In the genomic region with DNA sequence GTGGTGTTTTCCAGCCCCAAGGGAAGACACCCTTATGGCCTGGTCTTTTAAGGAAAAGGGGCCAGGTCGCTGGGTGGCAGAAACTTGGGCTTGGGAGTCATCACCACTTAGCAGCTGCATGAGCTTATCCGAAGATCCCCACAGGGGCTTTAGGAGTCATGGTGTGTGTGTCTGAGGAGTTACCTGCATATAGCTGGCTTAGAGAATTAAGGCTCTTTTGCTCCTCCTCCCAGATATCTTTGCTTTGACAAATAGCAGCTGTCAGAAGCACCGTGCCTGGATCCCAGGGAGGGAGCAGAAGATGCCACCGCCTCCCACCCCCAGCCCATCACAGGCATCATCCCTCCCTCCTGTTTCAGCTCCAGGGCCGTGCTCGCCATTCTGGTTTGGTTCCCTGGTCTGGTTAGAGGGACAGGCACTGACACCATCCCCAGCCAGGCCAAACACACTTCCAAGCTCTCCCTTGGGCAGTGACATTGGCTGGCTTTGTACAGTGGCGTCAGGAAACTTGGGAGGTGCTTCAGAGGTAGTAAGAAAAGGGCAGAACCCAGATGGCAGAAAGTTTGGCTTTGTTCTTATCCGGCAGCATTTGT, we compare ENCODE assay signal across 13 cellular contexts. TPM values are rescaled to one million over a fixed set of nuclear protein-coding genes. Genes with fewer than 3 reads are reported as not detected.
DNase-seq lines count a peak whose midpoint lies in the region; ATAC-seq and TF ChIP-seq lines count a peak whose summit lies in the region.
"Had no signal": no experiment of that assay in that cellular context is flagged by ENCODE, and none has a peak within 500 bp of the region (broad histone marks: within the 10 kb centered on the region; RNA-seq: fewer than 3 reads in every experiment).

No MANE protein-coding gene starts in this region.

- no peaks in the 10 kb centered on the region for H3K36me3 Mint-ChIP-seq in activated CD8-positive, alpha-beta T cell treated with anti-CD3 and anti-CD28 coated beads, Interleukin-2, amount 10 ng/mL, durations not matched to agents 7 days and 5 days (ENCODE audit: low read depth)

- H3K9me3 ChIP-seq in breast epithelium (no peaks in the 10 kb centered on the region), mammary epithelial cell (replicated peaks; ENCODE audit: insufficient read depth, low read length) (no peaks in the 10 kb centered on the region), left lung (no peaks in the 10 kb centered on the region), upper lobe of left lung (no peaks in the 10 kb centered on the region)
- H3K9me3 ChIP-seq: tibial artery had no signal

- no peak for TF ChIP-seq EP300 in upper lobe of left lung (IDR thresholded peaks at IDR 0.05)

- H3K4me3 Mint-ChIP-seq in activated CD8-positive, alpha-beta T cell treated with anti-CD3 and anti-CD28 coated beads, Interleukin-2, amount 10 ng/mL, durations not matched to agents 7 days and 5 days = peak overlapping the region; percentile 45
- H3K4me3 Mint-ChIP-seq: B cell had no signal

- H3K27ac ChIP-seq in breast epithelium = peak overlapping the region; percentile 76 to 78
- no peak overlapping the region for H3K27ac ChIP-seq in mammary epithelial cell (ENCODE audit: insufficient read depth, low read depth, low read length)
- peak overlapping the region; percentile 33 to 73 for H3K27ac ChIP-seq in left lung
- peak overlapping the region; percentile 46 to 84 (median 70) for H3K27ac ChIP-seq in upper lobe of left lung
- H3K27ac ChIP-seq: tibial artery had no signal

- H3K4me3 ChIP-seq in breast epithelium (no peak overlapping the region), mammary epithelial cell (replicated peaks in 1 of 3; ENCODE audit: insufficient read depth in 1 of 3, low read depth in 2 of 3, low read length in 3 of 3) (no peak overlapping the region), left lung (no peak overlapping the region), upper lobe of left lung (no peak overlapping the region)
- H3K4me3 ChIP-seq: tibial artery had no signal

- POLR2A ChIA-PET in activated CD8-positive, alpha-beta T cell treated with anti-CD3 and anti-CD28 coated beads, Interleukin-2, amount 10 ng/mL, durations not matched to agents 7 days and 5 days (lab: Charles Lee) = interaction anchor here (1.2 to 2.5 kb wide), 5 partner anchors 10 to 27 kb away, joined by 3 to 11 read pairs (median 6); no protein-coding TSS in a partner anchor

- TF ChIP-seq POLR2A in breast epithelium (IDR thresholded peaks at IDR 0.05) = no peak
- TF ChIP-seq POLR2A in upper lobe of left lung (IDR thresholded peaks at IDR 0.05) = no peak

- H3K4me1 ChIP-seq in breast epithelium = peaks cover 22 to 26% of the 10 kb centered on the region in 2 donors
- peaks cover 24% of the 10 kb centered on the region for H3K4me1 ChIP-seq in mammary epithelial cell (ENCODE audit: insufficient read depth, low read length)
- peaks cover 8 to 43% of the 10 kb centered on the region in 2 donors for H3K4me1 ChIP-seq in left lung
- H3K4me1 ChIP-seq in upper lobe of left lung = peaks cover 30 to 47% (median 42%) of the 10 kb centered on the region in 4 donors

- ATAC-seq in activated CD8-positive, alpha-beta T cell treated with anti-CD3 and anti-CD28 coated beads, Interleukin-2, amount 10 ng/mL, durations not matched to agents 7 days and 5 days = no peak
- ATAC-seq in left lung = no peak
- no peak for ATAC-seq in upper lobe of left lung (ENCODE audit: low FRiP score in 2 of 2)

- intact Hi-C loops in breast epithelium (cut with DNase I; ENCODE audit: low total_unique reads) = no loop called here
- intact Hi-C loops in mammary epithelial cell (cut with micrococcal nuclease) = no loop called here
- intact Hi-C loops in left lung (cut with DNase I) = no loop called here

- H4K20me1 ChIP-seq in mammary epithelial cell (ENCODE audit: insufficient read depth, low read length) = no peaks in the 10 kb centered on the region

- no peaks in the 10 kb centered on the region for H3K27me3 Mint-ChIP-seq in activated CD8-positive, alpha-beta T cell treated with anti-CD3 and anti-CD28 coated beads, Interleukin-2, amount 10 ng/mL, durations not matched to agents 7 days and 5 days (ENCODE audit: low read depth)

- H3K79me2 ChIP-seq in mammary epithelial cell (ENCODE audit: insufficient read depth, low read length) = peaks cover 15% of the 10 kb centered on the region

- CTCF ChIA-PET in mammary epithelial cell (lab: Charles Lee; ENCODE audit: low non-redundant PET) = no interaction called here
- CTCF ChIA-PET in activated CD8-positive, alpha-beta T cell treated with anti-CD3 and anti-CD28 coated beads, Interleukin-2, amount 10 ng/mL, durations not matched to agents 7 days and 5 days (lab: Charles Lee) = interaction anchor here (0.7 to 7.3 kb wide), 11 partner anchors 8 to 366 kb away, joined by 3 to 87 read pairs (median 6); partner anchors contain the start of genes TMEM170A, WDR59 and ZNRF1

- in situ Hi-C loops in mammary epithelial cell (cut with MboI; ENCODE audit: low sequenced_read_pairs in 2 of 2) = no loop called here

- no TSS peak for BruUV-seq in mammary epithelial cell (replicated peaks; lab: Mats Ljungman, UMichigan)

- peak overlapping the region; percentile 91 for H3K27ac Mint-ChIP-seq in activated CD8-positive, alpha-beta T cell treated with anti-CD3 and anti-CD28 coated beads, Interleukin-2, amount 10 ng/mL, durations not matched to agents 7 days and 5 days
- H3K27ac Mint-ChIP-seq: B cell had no signal

- H3K9ac ChIP-seq in mammary epithelial cell (ENCODE audit: insufficient read depth, low read length) = no peak overlapping the region

- TF ChIP-seq CTCF in breast epithelium (IDR thresholded peaks at IDR 0.05) = no peak
- no peak for TF ChIP-seq CTCF in mammary epithelial cell (conservative IDR thresholded peaks at IDR 0.05 in 1 of 2, IDR thresholded peaks at IDR 0.05 in 1 of 2; ENCODE audit: extremely low read depth in 1 of 2, insufficient read depth in 1 of 2, low read depth in 1 of 2, low read length in 2 of 2)
- TF ChIP-seq CTCF in left lung (IDR thresholded peaks at IDR 0.05) = no peak
- no peak for TF ChIP-seq CTCF in upper lobe of left lung (IDR thresholded peaks at IDR 0.05)

- H3K36me3 ChIP-seq in breast epithelium (no peaks in the 10 kb centered on the region), mammary epithelial cell (ENCODE audit: insufficient read depth, low read length) (no peaks in the 10 kb centered on the region), left lung (peaks cover 0 to 4% of the 10 kb centered on the region in 2 donors), upper lobe of left lung (peaks cover 0 to 6% (median 0%) of the 10 kb centered on the region in 4 donors)

- no peak overlapping the region for H3K4me2 ChIP-seq in mammary epithelial cell (ENCODE audit: insufficient read depth, low read depth, low read length)

- peaks cover 41% of the 10 kb centered on the region for H3K4me1 Mint-ChIP-seq in activated CD8-positive, alpha-beta T cell treated with anti-CD3 and anti-CD28 coated beads, Interleukin-2, amount 10 ng/mL, durations not matched to agents 7 days and 5 days (ENCODE audit: low read depth)

- H2AFZ ChIP-seq in mammary epithelial cell (ENCODE audit: low read depth, low read length) = no peak overlapping the region

- dilution Hi-C loops in mammary epithelial cell (cut with HindIII; ENCODE audit: low sequenced_read_pairs) = no loop called here

- 92% methylated on average over 5 of the region's 8 CpGs for WGBS in mammary epithelial cell (ENCODE audit: low coverage, missing lambda C conversion rate)
- 57 to 82% methylated on average over 3 to 8 of the region's 8 CpGs for whole genome bisulfite sequencing in upper lobe of left lung, 2 donors

- DNase-seq in breast epithelium (ENCODE audit: low spot score in 2 of 2) = no peak
- DNase-seq in mammary epithelial cell = no peak
- DNase-seq in activated CD8-positive, alpha-beta T cell treated with anti-CD3 and anti-CD28 coated beads, Interleukin-2, amount 10 ng/mL, durations not matched to agents 7 days and 5 days = no peak
- DNase-seq in left lung = no peak
- DNase-seq in upper lobe of left lung = no peak
- no peak for DNase-seq in NCI-H1092 (lab: John Stamatoyannopoulos, UW)
- no peak for DNase-seq in NCI-H1436 (lab: John Stamatoyannopoulos, UW)
- no peak for DNase-seq in DMS153 (lab: John Stamatoyannopoulos, UW)
- DNase-seq: aorta, NCI-H2029, tibial artery had no signal

- H3K27me3 ChIP-seq in breast epithelium (no peaks in the 10 kb centered on the region), mammary epithelial cell (ENCODE audit: insufficient read depth, low read length) (no peaks in the 10 kb centered on the region), left lung (no peaks in the 10 kb centered on the region), upper lobe of left lung (no peaks in the 10 kb centered on the region)
- H3K27me3 ChIP-seq: tibial artery had no signal

- no peaks in the 10 kb centered on the region for H3K9me3 Mint-ChIP-seq in activated CD8-positive, alpha-beta T cell treated with anti-CD3 and anti-CD28 coated beads, Interleukin-2, amount 10 ng/mL, durations not matched to agents 7 days and 5 days (ENCODE audit: insufficient read depth)

RNA-seq across cellular contexts. Expression of gene LDHD, which starts 17.4 kb away (rescaled TPM):
- total RNA-seq in breast epithelium = 10 to 100 TPM; 10.5 to 17.6 (median 10.7) TPM
- 1 to 10 TPM in 1 of 2 donors, under 1 TPM in 1; 0.50 to 1.4 TPM for total RNA-seq in mammary epithelial cell
- polyA plus RNA-seq in mammary epithelial cell = 0.16 TPM
- polyA minus RNA-seq in mammary epithelial cell = not detected
- total RNA-seq in activated CD8-positive, alpha-beta T cell treated with anti-CD3 and anti-CD28 coated beads, Interleukin-2, amount 10 ng/mL, durations not matched to agents 7 days and 5 days = under 1 TPM in 1 of 2 experiments, not detected in 1; 0.13 TPM
- 1 to 10 TPM; 7.3 to 9.9 TPM for total RNA-seq in left lung
- total RNA-seq in upper lobe of left lung = 10 to 100 TPM in 5 of 6 donors, 1 to 10 TPM in 1; 7.8 to 35.6 (median 16.8) TPM
- total RNA-seq: B cell, endothelial cell of umbilical vein had no signal

RNA-seq across cellular contexts. Expression of gene ZFP1, which starts 49.2 kb away (rescaled TPM):
- total RNA-seq in breast epithelium = 10 to 100 TPM in 2 of 3 donors, 1 to 10 TPM in 1; 7.0 to 16.0 (median 12.5) TPM
- total RNA-seq in mammary epithelial cell = 10 to 100 TPM; 11.9 to 13.7 TPM
- polyA plus RNA-seq in mammary epithelial cell = 6.4 TPM
- polyA minus RNA-seq in mammary epithelial cell = 4.1 TPM
- 10 to 100 TPM; 18.3 to 19.5 TPM for total RNA-seq in activated CD8-positive, alpha-beta T cell treated with anti-CD3 and anti-CD28 coated beads, Interleukin-2, amount 10 ng/mL, durations not matched to agents 7 days and 5 days
- 1 to 10 TPM; 8.4 to 9.2 TPM for total RNA-seq in left lung
- total RNA-seq in upper lobe of left lung = 10 to 100 TPM in 1 of 6 donors, 1 to 10 TPM in 5; 4.2 to 10.8 (median 7.0) TPM
